8 cellular contexts compared by ENCODE assay signal in the genomic region with DNA sequence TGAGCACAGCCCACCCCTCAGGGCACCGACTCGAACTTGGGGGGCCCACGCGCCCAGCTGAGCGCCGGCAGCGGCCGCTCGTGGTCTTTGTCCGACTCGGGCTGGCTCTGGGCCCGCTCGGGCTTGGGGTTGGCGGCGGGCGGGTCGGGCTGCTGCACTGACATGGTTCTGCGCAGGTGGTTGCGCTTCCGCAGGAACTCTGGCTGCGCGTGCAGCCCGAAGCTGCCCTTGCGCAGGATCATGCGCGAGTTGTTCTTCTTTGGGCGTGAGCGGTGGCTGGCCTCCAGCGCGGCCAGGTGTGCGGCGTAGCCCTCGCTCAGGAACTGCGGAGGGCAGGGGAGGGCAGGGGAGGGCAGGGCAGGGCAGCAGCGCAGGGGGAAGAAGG. TPM values are rescaled to one million over a fixed set of nuclear protein-coding genes. Genes with fewer than 3 reads are reported as not detected.
DNase-seq lines count a peak whose midpoint lies in the region; ATAC-seq and TF ChIP-seq lines count a peak whose summit lies in the region.

No MANE protein-coding gene starts in this region.

- H3K27me3 ChIP-seq in CD8-positive, alpha-beta T cell (ENCODE audit: insufficient read depth, low read length): no peaks in the 10 kb centered on the region

- H3K9me3 ChIP-seq in CD8-positive, alpha-beta T cell (ENCODE audit: low read length): no peaks in the 10 kb centered on the region

- CTCF ChIA-PET in CD8-positive, alpha-beta T cell (lab: Charles Lee): interaction anchor here (1.3 kb wide), 1 partner anchor 19 kb away, joined by 4 read pairs; no protein-coding TSS in a partner anchor

- ATAC-seq in CD8-positive, alpha-beta T cell: peak; percentile 90
- ATAC-seq in natural killer cell treated with Interleukin-12 subunit alpha and Interleukin-12 subunit beta and Interleukin-15 and Interleukin-18, amount 100 ng/mL, for 72 hours: peak in 1 of 2 donors; percentile 58
- ATAC-seq in HG03571 (IDR thresholded peaks at IDR 0.05; ENCODE audit: unreplicated experiment): no peak

- peak in 6 of 7 experiments; percentile 26 to 70 (median 39) for DNase-seq in CD8-positive, alpha-beta T cell
- DNase-seq in RPMI7951 (ENCODE audit: low read depth) (peak; percentile 15), ecto neural progenitor cell (ENCODE audit: low spot score) (peak; percentile 81), NCI-H446 treated with DMSO at 0.1 percent for 48 hours (lab: John Stamatoyannopoulos, UW) (no peak), HUDEP-2 (lab: John Stamatoyannopoulos, UW; ENCODE audit: unreplicated experiment in 76 of 76) (no peak), NAMALWA (ENCODE audit: low spot score) (no peak)
- DNase-seq in natural killer cell treated with Interleukin-12 subunit alpha and Interleukin-12 subunit beta and Interleukin-15 and Interleukin-18, amount 100 ng/mL, for 72 hours (ENCODE audit: low spot score): peak; percentile 52

- no peaks in the 10 kb centered on the region for H3K9me3 Mint-ChIP-seq in CD8-positive, alpha-beta T cell
- H3K9me3 Mint-ChIP-seq in natural killer cell treated with Interleukin-12 subunit alpha and Interleukin-12 subunit beta and Interleukin-15 and Interleukin-18, amount 100 ng/mL, for 72 hours: no peaks in the 10 kb centered on the region

- peak overlapping the region; percentile 39 for H3K27ac Mint-ChIP-seq in CD8-positive, alpha-beta T cell
- H3K27ac Mint-ChIP-seq in natural killer cell treated with Interleukin-12 subunit alpha and Interleukin-12 subunit beta and Interleukin-15 and Interleukin-18, amount 100 ng/mL, for 72 hours: no peak overlapping the region

- H3K4me1 Mint-ChIP-seq in CD8-positive, alpha-beta T cell (ENCODE audit: low read depth): peaks cover 14% of the 10 kb centered on the region
- H3K4me1 Mint-ChIP-seq in natural killer cell treated with Interleukin-12 subunit alpha and Interleukin-12 subunit beta and Interleukin-15 and Interleukin-18, amount 100 ng/mL, for 72 hours (ENCODE audit: low read depth in 2 of 2): peaks cover 19 to 25% of the 10 kb centered on the region in 2 donors

- H3K27ac ChIP-seq in CD8-positive, alpha-beta T cell (ENCODE audit: low read depth, low read length): no peak overlapping the region

- H3K4me3 ChIP-seq in CD8-positive, alpha-beta T cell (ENCODE audit: low read depth, low read length): peak overlapping the region; percentile 37

- peak overlapping the region; percentile 75 for H3K4me3 Mint-ChIP-seq in CD8-positive, alpha-beta T cell
- H3K4me3 Mint-ChIP-seq in natural killer cell treated with Interleukin-12 subunit alpha and Interleukin-12 subunit beta and Interleukin-15 and Interleukin-18, amount 100 ng/mL, for 72 hours: no peak overlapping the region

- peaks cover 5% of the 10 kb centered on the region for H3K4me1 ChIP-seq in CD8-positive, alpha-beta T cell (ENCODE audit: insufficient read depth, low read length)

- POLR2A ChIA-PET in CD8-positive, alpha-beta T cell (lab: Charles Lee): no interaction called here

- TF ChIP-seq CTCF in CD8-positive, alpha-beta T cell (IDR thresholded peaks at IDR 0.05): no peak

- no peaks in the 10 kb centered on the region for H3K36me3 Mint-ChIP-seq in CD8-positive, alpha-beta T cell
- no peaks in the 10 kb centered on the region for H3K36me3 Mint-ChIP-seq in natural killer cell treated with Interleukin-12 subunit alpha and Interleukin-12 subunit beta and Interleukin-15 and Interleukin-18, amount 100 ng/mL, for 72 hours

- H3K36me3 ChIP-seq in CD8-positive, alpha-beta T cell (ENCODE audit: insufficient read depth, low read length): no peaks in the 10 kb centered on the region

- intact Hi-C loops in CD8-positive, alpha-beta T cell (cut with DNase I, micrococcal nuclease): no loop called here

- H3K27me3 Mint-ChIP-seq in CD8-positive, alpha-beta T cell (ENCODE audit: low read depth): no peaks in the 10 kb centered on the region
- peaks cover 5 to 10% of the 10 kb centered on the region in 2 donors for H3K27me3 Mint-ChIP-seq in natural killer cell treated with Interleukin-12 subunit alpha and Interleukin-12 subunit beta and Interleukin-15 and Interleukin-18, amount 100 ng/mL, for 72 hours

RNA-seq across cellular contexts. Expression of a gene that starts 11.1 kb away (rescaled TPM):
- total RNA-seq in CD8-positive, alpha-beta T cell: not detected
- 82.8 and 94.7 TPM in 2 replicates for total RNA-seq in RPMI7951 (2014; rRNA removed; shearing (Covaris generic))
- 1 to 10 TPM; 3.9 to 9.2 TPM for total RNA-seq in natural killer cell treated with Interleukin-12 subunit alpha and Interleukin-12 subunit beta and Interleukin-15 and Interleukin-18, amount 100 ng/mL, for 72 hours

RNA-seq across cellular contexts. Expression of a gene that starts 20.4 kb away (rescaled TPM):
- not detected for total RNA-seq in CD8-positive, alpha-beta T cell
- not detected in 2 replicates for total RNA-seq in RPMI7951 (2014; rRNA removed; shearing (Covaris generic))
- total RNA-seq in natural killer cell treated with Interleukin-12 subunit alpha and Interleukin-12 subunit beta and Interleukin-15 and Interleukin-18, amount 100 ng/mL, for 72 hours: not detected

Comparison
In these comparisons a context has a peak if more than half of its experiments do, and no peak if none do; other contexts are left out.
1. DNase-seq: peak in CD8-positive, alpha-beta T cell (6 of 7), RPMI7951 (single experiment), ecto neural progenitor cell (single experiment) and natural killer cell treated with Interleukin-12 subunit alpha and Interleukin-12 subunit beta and Interleukin-15 and Interleukin-18, amount 100 ng/mL, for 72 hours (single experiment); none in NCI-H446 treated with DMSO at 0.1 percent for 48 hours (single experiment), HUDEP-2 (0 of 76) and NAMALWA (single experiment).